Comparison of ENCODE assay signal across 8 cellular contexts in genomic region chr5:134905246-134905996, GRCh38. TPM values are rescaled to one million over a fixed set of nuclear protein-coding genes. Genes with fewer than 3 reads are reported as not detected.
DNase-seq lines count a peak whose midpoint lies in the region; ATAC-seq and TF ChIP-seq lines count a peak whose summit lies in the region.

No MANE protein-coding gene starts in this region.

- H3K27me3 Mint-ChIP-seq in activated T-helper 1 cell treated with anti-CD3 and anti-CD28 coated beads, Interleukin-12 subunit alpha, Interleukin-12 subunit beta, Interleukin-2, Interleukin-4 antibody, amounts not matched to agents 30 ng/mL and 10 ng/mL and 1 ng/mL, durations not matched to agents 14 hours and 24 hours and 36 hours (ENCODE audit: insufficient read depth) = no peaks in the 10 kb centered on the region
- no peaks in the 10 kb centered on the region for H3K27me3 Mint-ChIP-seq in nephron progenitor cell (ENCODE audit: low read depth, poor library complexity)

- peaks cover 20% of the 10 kb centered on the region for H3K4me1 Mint-ChIP-seq in activated T-helper 1 cell treated with anti-CD3 and anti-CD28 coated beads, Interleukin-12 subunit alpha, Interleukin-12 subunit beta, Interleukin-2, Interleukin-4 antibody, amounts not matched to agents 30 ng/mL and 10 ng/mL and 1 ng/mL, durations not matched to agents 14 hours and 24 hours and 36 hours (ENCODE audit: low read depth)
- H3K4me1 Mint-ChIP-seq in nephron progenitor cell = peaks cover 9% of the 10 kb centered on the region

- peaks cover 9% of the 10 kb centered on the region for H3K36me3 Mint-ChIP-seq in activated T-helper 1 cell treated with anti-CD3 and anti-CD28 coated beads, Interleukin-12 subunit alpha, Interleukin-12 subunit beta, Interleukin-2, Interleukin-4 antibody, amounts not matched to agents 30 ng/mL and 10 ng/mL and 1 ng/mL, durations not matched to agents 14 hours and 24 hours and 36 hours (ENCODE audit: low read depth)
- H3K36me3 Mint-ChIP-seq in nephron progenitor cell (ENCODE audit: low read depth) = no peaks in the 10 kb centered on the region

- no peak for TF ChIP-seq POLR2A in Peyer's patch (IDR thresholded peaks at IDR 0.05)

- H3K9ac ChIP-seq in HUES6 (ENCODE audit: low read length) = peak overlapping the region; percentile 93
- peak overlapping the region; percentile 80 to 84 for H3K9ac ChIP-seq in stomach smooth muscle (ENCODE audit: low read length in 2 of 2)

- H3K4me3 Mint-ChIP-seq in activated T-helper 1 cell treated with anti-CD3 and anti-CD28 coated beads, Interleukin-12 subunit alpha, Interleukin-12 subunit beta, Interleukin-2, Interleukin-4 antibody, amounts not matched to agents 30 ng/mL and 10 ng/mL and 1 ng/mL, durations not matched to agents 14 hours and 24 hours and 36 hours = peak overlapping the region; percentile 94
- H3K4me3 Mint-ChIP-seq in nephron progenitor cell = peak overlapping the region; percentile 92

- peak overlapping the region; percentile 95 for H3K4me3 ChIP-seq in HUES6 (ENCODE audit: low read depth, low read length)
- peak overlapping the region; percentile 63 to 98 (median 78) for H3K4me3 ChIP-seq in Peyer's patch
- H3K4me3 ChIP-seq in stomach smooth muscle (ENCODE audit: low read length in 2 of 2) = peak overlapping the region; percentile 86 to 87

- TF ChIP-seq CTCF in Peyer's patch (IDR thresholded peaks at IDR 0.05) (peak; percentile 68 to 88 (median 85)), nephron progenitor cell (IDR thresholded peaks at IDR 0.05) (peak; percentile 79)

- H3K27me3 ChIP-seq in HUES6 (ENCODE audit: control insufficient read depth, insufficient read depth, low read length) (no peaks in the 10 kb centered on the region), Peyer's patch (no peaks in the 10 kb centered on the region), stomach smooth muscle (ENCODE audit: control insufficient read depth in 1 of 2, insufficient read depth in 2 of 2, low read length in 2 of 2) (no peaks in the 10 kb centered on the region)

- DNase-seq in DMS 273 (lab: John Stamatoyannopoulos, UW; ENCODE audit: unreplicated experiment) = peak; percentile 89
- peak in 2 of 3 donors; percentile 59 to 76 for DNase-seq in Peyer's patch
- peak; percentile 53 for DNase-seq in activated T-helper 1 cell treated with anti-CD3 and anti-CD28 coated beads, Interleukin-12 subunit alpha, Interleukin-12 subunit beta, Interleukin-2, Interleukin-4 antibody, amounts not matched to agents 30 ng/mL and 10 ng/mL and 1 ng/mL, durations not matched to agents 14 hours and 24 hours and 36 hours (ENCODE audit: low spot score)
- DNase-seq in fibroblast of peridontal ligament (ENCODE audit: extremely low read depth) = peak; percentile 83
- DNase-seq in nephron progenitor cell = no peak

- intact Hi-C loops in activated T-helper 1 cell treated with anti-CD3 and anti-CD28 coated beads, Interleukin-12 subunit alpha, Interleukin-12 subunit beta, Interleukin-2, Interleukin-4 antibody, amounts not matched to agents 30 ng/mL and 10 ng/mL and 1 ng/mL, durations not matched to agents 14 hours and 24 hours and 36 hours (cut with micrococcal nuclease) = loop anchor here (1.0 to 10.0 kb wide), 8 partner anchors 15 to 901 kb away; partner anchors contain the start of genes CAMLG, PPP2CA, SKP1 and TXNDC15

- peaks cover 4% of the 10 kb centered on the region; the same call in 1 of the 2 replicates for H3K4me1 ChIP-seq in HUES6 (ENCODE audit: control insufficient read depth, insufficient read depth, low read length)
- peaks cover 0 to 4% (median 2%) of the 10 kb centered on the region in 4 donors for H3K4me1 ChIP-seq in Peyer's patch
- no peaks in the 10 kb centered on the region for H3K4me1 ChIP-seq in stomach smooth muscle (ENCODE audit: control insufficient read depth, insufficient read depth, low read length)

- H3K36me3 ChIP-seq in HUES6 (ENCODE audit: control insufficient read depth, insufficient read depth, low read length) = peaks cover 10% of the 10 kb centered on the region
- H3K36me3 ChIP-seq in Peyer's patch = peaks cover 0 to 7% (median 0%) of the 10 kb centered on the region in 3 donors
- H3K36me3 ChIP-seq in stomach smooth muscle (ENCODE audit: control insufficient read depth in 2 of 2, insufficient read depth in 2 of 2, low read length in 2 of 2) = peaks cover 3 to 8% of the 10 kb centered on the region in 2 donors

- H3K9me3 ChIP-seq in HUES6 (ENCODE audit: control insufficient read depth, insufficient read depth, low read depth, low read length) (no peaks in the 10 kb centered on the region), Peyer's patch (no peaks in the 10 kb centered on the region), stomach smooth muscle (ENCODE audit: control insufficient read depth in 2 of 2, low read length in 2 of 2) (no peaks in the 10 kb centered on the region)

- no peaks in the 10 kb centered on the region for H3K9me3 Mint-ChIP-seq in activated T-helper 1 cell treated with anti-CD3 and anti-CD28 coated beads, Interleukin-12 subunit alpha, Interleukin-12 subunit beta, Interleukin-2, Interleukin-4 antibody, amounts not matched to agents 30 ng/mL and 10 ng/mL and 1 ng/mL, durations not matched to agents 14 hours and 24 hours and 36 hours
- no peaks in the 10 kb centered on the region for H3K9me3 Mint-ChIP-seq in nephron progenitor cell

- ATAC-seq in GM21381 (IDR thresholded peaks at IDR 0.05; ENCODE audit: unreplicated experiment) = peak; percentile 37

- H3K27ac ChIP-seq in HUES6 (ENCODE audit: low read depth, low read length) = peak overlapping the region; percentile 88
- peak overlapping the region; percentile 97 to 100 (median 99) for H3K27ac ChIP-seq in Peyer's patch
- peak overlapping the region; percentile 93 for H3K27ac ChIP-seq in stomach smooth muscle (ENCODE audit: low read length)

- H3K27ac Mint-ChIP-seq in activated T-helper 1 cell treated with anti-CD3 and anti-CD28 coated beads, Interleukin-12 subunit alpha, Interleukin-12 subunit beta, Interleukin-2, Interleukin-4 antibody, amounts not matched to agents 30 ng/mL and 10 ng/mL and 1 ng/mL, durations not matched to agents 14 hours and 24 hours and 36 hours = peak overlapping the region; percentile 99
- peak overlapping the region; percentile 76 for H3K27ac Mint-ChIP-seq in nephron progenitor cell

RNA-seq across cellular contexts. Expression of gene PCBD2, which starts 0.5 kb away (rescaled TPM):
- 10 to 100 TPM; 15.5 to 39.6 (median 27.9) TPM for total RNA-seq in Peyer's patch
- total RNA-seq in activated T-helper 1 cell treated with anti-CD3 and anti-CD28 coated beads, Interleukin-12 subunit alpha, Interleukin-12 subunit beta, Interleukin-2, Interleukin-4 antibody, amounts not matched to agents 30 ng/mL and 10 ng/mL and 1 ng/mL, durations not matched to agents 14 hours and 24 hours and 36 hours = 13.5 and 17.2 TPM in 2 replicates

RNA-seq across cellular contexts. Expression of gene TXNDC15, which starts 31.2 kb away (rescaled TPM):
- total RNA-seq in Peyer's patch = 10 to 100 TPM; 34.3 to 81.7 (median 39.9) TPM
- total RNA-seq in activated T-helper 1 cell treated with anti-CD3 and anti-CD28 coated beads, Interleukin-12 subunit alpha, Interleukin-12 subunit beta, Interleukin-2, Interleukin-4 antibody, amounts not matched to agents 30 ng/mL and 10 ng/mL and 1 ng/mL, durations not matched to agents 14 hours and 24 hours and 36 hours = 57.1 and 67.2 TPM in 2 replicates

RNA-seq across cellular contexts. Expression of gene C5orf24, which starts 59.7 kb away (rescaled TPM):
- 10 to 100 TPM; 24.8 to 36.7 (median 35.6) TPM for total RNA-seq in Peyer's patch
- total RNA-seq in activated T-helper 1 cell treated with anti-CD3 and anti-CD28 coated beads, Interleukin-12 subunit alpha, Interleukin-12 subunit beta, Interleukin-2, Interleukin-4 antibody, amounts not matched to agents 30 ng/mL and 10 ng/mL and 1 ng/mL, durations not matched to agents 14 hours and 24 hours and 36 hours = 42.2 and 43.2 TPM in 2 replicates
